Comparison of ENCODE assay signal across 8 cellular contexts in genomic region chr5:180811012-180811622, GRCh38. TPM values are rescaled to one million over a fixed set of nuclear protein-coding genes. Genes with fewer than 3 reads are reported as not detected.
DNase-seq lines count a peak whose midpoint lies in the region; ATAC-seq, FAIRE-seq and TF ChIP-seq lines count a peak whose summit lies in the region.

No MANE protein-coding gene starts in this region.

- H3K27ac ChIP-seq in foreskin keratinocyte (peak overlapping the region; percentile 68), skin epidermis (peak overlapping the region; percentile 90 to 99 (median 97))

- H3K4me1 ChIP-seq in foreskin keratinocyte = peaks cover 12% of the 10 kb centered on the region

- ATAC-seq in foreskin keratinocyte = no peak

- no peak for FAIRE-seq in HTR-8/SVneo (lab: Jason Lieb, UNC)

- TF ChIP-seq CTCF in foreskin keratinocyte (conservative IDR thresholded peaks at IDR 0.05) = no peak

- peak overlapping the region; percentile 57 to 68 (median 64) for H3K4me3 ChIP-seq in skin epidermis

- DNase-seq in NCI-H1092 (lab: John Stamatoyannopoulos, UW) (peak; percentile 29), NCI-H1092 treated with DMSO at 0.1 percent for 48 hours (lab: John Stamatoyannopoulos, UW) (no peak), SW480 (ENCODE audit: low spot score) (peak; percentile 18), foreskin keratinocyte (no peak), AG08396 (ENCODE audit: low spot score) (no peak), NCI-H1105 treated with DMSO at 0.1 percent for 48 hours (lab: John Stamatoyannopoulos, UW) (no peak), HTR-8/SVneo (ENCODE audit: insufficient read length, low spot score) (no peak)

- H3K27me3 ChIP-seq in foreskin keratinocyte = no peaks in the 10 kb centered on the region

RNA-seq across cellular contexts. Expression of gene MGAT1, which starts 8.5 kb away (rescaled TPM):
- 85.6 and 105 TPM in 2 replicates for total RNA-seq in foreskin keratinocyte
- 78.9 and 96.4 TPM in 2 replicates for polyA plus RNA-seq in foreskin keratinocyte

RNA-seq across cellular contexts. Expression of gene ZFP62, which starts 50.0 kb away (rescaled TPM):
- total RNA-seq in foreskin keratinocyte = 16.0 and 18.3 TPM in 2 replicates
- 7.6 and 9.2 TPM in 2 replicates for polyA plus RNA-seq in foreskin keratinocyte

Comparison
In these comparisons a context has a peak if more than half of its experiments do, and no peak if none do; other contexts are left out.
1. DNase-seq: peak in NCI-H1092 (single experiment) and SW480 (single experiment); none in NCI-H1092 treated with DMSO at 0.1 percent for 48 hours (single experiment), foreskin keratinocyte (0 of 2), AG08396 (single experiment), NCI-H1105 treated with DMSO at 0.1 percent for 48 hours (single experiment) and HTR-8/SVneo (single experiment).